In genomic region chr13:109163052-109163413, GRCh38 we compare ENCODE assay signal across 16 cellular contexts.
DNase-seq lines count a peak whose midpoint lies in the region; ATAC-seq, FAIRE-seq and TF ChIP-seq lines count a peak whose summit lies in the region.
"Had no signal": no experiment of that assay in that cellular context is flagged by ENCODE, and none has a peak within 500 bp of the region (broad histone marks: within the 10 kb centered on the region; RNA-seq: fewer than 3 reads in every experiment).

No MANE protein-coding gene starts in this region.

- CTCF ChIA-PET in GM12878 (lab: Yijun Ruan, JAX), result interaction anchor here (0.7 to 2.9 kb wide), 2 partner anchors 17 to 32 kb away, joined by 3 to 17 read pairs; no protein-coding TSS in a partner anchor
- CTCF ChIA-PET in activated CD4-positive, alpha-beta memory T cell treated with anti-CD3 and anti-CD28 coated beads, Interleukin-2, amount 10 ng/mL, durations not matched to agents 7 days and 5 days (lab: Charles Lee), result no interaction called here

- peaks cover 29% of the 10 kb centered on the region for H3K4me1 ChIP-seq in GM12878 (ENCODE audit: control insufficient read depth, insufficient read depth, low read length)
- H3K4me1 ChIP-seq: BE2C, SJCRH30 had no signal

- no TSS peak for BruUV-seq in GM12878 (replicated peaks; lab: Mats Ljungman, UMichigan)

- TF ChIP-seq POLR2A in GM12878 (IDR thresholded peaks at IDR 0.05; ENCODE audit: low read depth, low read length), result no peak

- in situ Hi-C loops in GM12878 (cut with MboI), result loop anchor here (5.0 to 25.0 kb wide), 3 partner anchors 964 to 1999 kb away; no protein-coding TSS in a partner anchor

- DNase-seq in GM12865 (ENCODE audit: low read depth), result no peak
- DNase-seq in GM12878 (ENCODE audit: low read depth, low spot score), result no peak
- no peak for DNase-seq in activated CD4-positive, alpha-beta memory T cell treated with anti-CD3 and anti-CD28 coated beads, Interleukin-2, amount 10 ng/mL, durations not matched to agents 7 days and 5 days
- DNase-seq in posterior cingulate gyrus, result no peak
- DNase-seq in COR-L47 (lab: John Stamatoyannopoulos, UW), result no peak
- no peak for DNase-seq in activated T-cell treated with anti-CD3 and anti-CD28 coated beads, Interleukin-2, amount 50 U/mL, for 1 hour
- DNase-seq: BE2C, gastrocnemius medialis, mucosa of descending colon, NCI-H1436 treated with DMSO at 0.1 percent for 48 hours, NCI-H526, SJCRH30 had no signal

- H3K4me2 ChIP-seq in GM12878 (ENCODE audit: control insufficient read depth, insufficient read depth), result peak overlapping the region; percentile 82

- SMC1A ChIA-PET in GM12878 (lab: Charles Lee; ENCODE audit: uncharacterized antibody, unreplicated experiment), result interaction anchor here (0.5 to 6.7 kb wide), 14 partner anchors 11 to 157 kb away, joined by 3 to 55 read pairs (median 4); no protein-coding TSS in a partner anchor

- H3K27me3 Mint-ChIP-seq in activated CD4-positive, alpha-beta memory T cell treated with anti-CD3 and anti-CD28 coated beads, Interleukin-2, amount 10 ng/mL, durations not matched to agents 7 days and 5 days, result peaks cover 2% of the 10 kb centered on the region

- H3K36me3 Mint-ChIP-seq in activated CD4-positive, alpha-beta memory T cell treated with anti-CD3 and anti-CD28 coated beads, Interleukin-2, amount 10 ng/mL, durations not matched to agents 7 days and 5 days (ENCODE audit: low read depth), result no peaks in the 10 kb centered on the region

- H3K27ac ChIP-seq in GM12878 (ENCODE audit: control insufficient read depth, insufficient read depth), result peak overlapping the region; percentile 86; the same call in 1 of the 2 replicates
- H3K27ac ChIP-seq: gastrocnemius medialis, SJCRH30 had no signal

- POLR2A ChIA-PET in GM12878 (lab: Charles Lee), result interaction anchor here (0.8 to 1.5 kb wide), 2 partner anchors 9 to 31 kb away, joined by 4 read pairs; no protein-coding TSS in a partner anchor
- POLR2A ChIA-PET in activated CD4-positive, alpha-beta memory T cell treated with anti-CD3 and anti-CD28 coated beads, Interleukin-2, amount 10 ng/mL, durations not matched to agents 7 days and 5 days (lab: Charles Lee), result no interaction called here

- no peak for TF ChIP-seq EP300 in GM12878 (IDR thresholded peaks at IDR 0.05; ENCODE audit: borderline replicate concordance in 1 of 2, control insufficient read depth in 1 of 2, low read depth in 2 of 2, low read length in 2 of 2)

- no peak overlapping the region for H3K4me3 Mint-ChIP-seq in activated CD4-positive, alpha-beta memory T cell treated with anti-CD3 and anti-CD28 coated beads, Interleukin-2, amount 10 ng/mL, durations not matched to agents 7 days and 5 days

- H3K4me3 ChIP-seq in GM12865 (ENCODE audit: low read depth, low read length) (peak overlapping the region; percentile 1), GM12878 (peak overlapping the region; percentile 58)
- H3K4me3 ChIP-seq: gastrocnemius medialis, mucosa of descending colon, SJCRH30 had no signal

- H3K9ac ChIP-seq in GM12878 (ENCODE audit: control insufficient read depth, insufficient read depth, low read length), result no peak overlapping the region

- peak; percentile 0 for ATAC-seq in GM21576 (IDR thresholded peaks at IDR 0.05; ENCODE audit: unreplicated experiment)
- ATAC-seq in HG03280 (IDR thresholded peaks at IDR 0.05; ENCODE audit: unreplicated experiment), result peak; percentile 5
- ATAC-seq in GM12878, result peak; percentile 36
- ATAC-seq: gastrocnemius medialis, mucosa of descending colon had no signal

- no peaks in the 10 kb centered on the region for H3K79me2 ChIP-seq in GM12878 (ENCODE audit: control insufficient read depth, insufficient read depth, low read length)

- H3K9me3 ChIP-seq in GM12878 (replicated peaks; ENCODE audit: control insufficient read depth, insufficient read depth, low read length), result no peaks in the 10 kb centered on the region
- H3K9me3 ChIP-seq: BE2C, gastrocnemius medialis, mucosa of descending colon, SJCRH30 had no signal

- RAD21 ChIA-PET in GM12878 (lab: Charles Lee; ENCODE audit: unreplicated experiment), result interaction anchor here (0.6 to 3.0 kb wide), 16 partner anchors 9 to 1210 kb away, joined by 3 to 35 read pairs (median 4); no protein-coding TSS in a partner anchor

- no peak for TF ChIP-seq CTCF in GM12865 (IDR thresholded peaks at IDR 0.05; ENCODE audit: insufficient read depth, low read depth, low read length, missing control alignments)
- TF ChIP-seq CTCF in GM12878 (IDR thresholded peaks at IDR 0.05 in 2 of 3, conservative IDR thresholded peaks at IDR 0.05 in 1 of 3; ENCODE audit: control insufficient read depth in 2 of 3, extremely low read depth in 1 of 3, insufficient read depth in 1 of 3, low read depth in 3 of 3, low read length in 3 of 3), result no peak

- TF ChIP-seq RAD21 in GM12878 (IDR thresholded peaks at IDR 0.05; ENCODE audit: insufficient read depth, low read depth, low read length), result no peak

- no peaks in the 10 kb centered on the region for H3K27me3 ChIP-seq in GM12878 (replicated peaks in 1 of 2; ENCODE audit: control insufficient read depth in 2 of 2, insufficient read depth in 2 of 2, low read length in 1 of 2)
- H3K27me3 ChIP-seq: BE2C, gastrocnemius medialis, SJCRH30 had no signal

- intact Hi-C loops in GM12878 (cut with micrococcal nuclease; ENCODE audit: unreplicated experiment), result loop anchor here (2.0 to 10.0 kb wide), 6 partner anchors 70 to 1392 kb away; partner anchors contain the start of genes ABHD13, IRS2 and LIG4
- intact Hi-C loops in posterior cingulate gyrus (cut with DNase I), result no loop called here

- peak overlapping the region; percentile 37; the same call in 1 of the 2 replicates for H2AFZ ChIP-seq in GM12878 (ENCODE audit: control insufficient read depth, low read depth, low read length)

- WGBS in GM12878 (ENCODE audit: insufficient coverage, insufficient replicate concordance, low lambda C conversion rate, missing lambda C conversion rate), result 23% methylated on average over 5 of the region's 5 CpGs

- no peaks in the 10 kb centered on the region for H3K36me3 ChIP-seq in GM12878 (ENCODE audit: control insufficient read depth in 2 of 2, insufficient read depth in 2 of 2, low read length in 1 of 2)
- H3K36me3 ChIP-seq: BE2C, gastrocnemius medialis, SJCRH30 had no signal

- H4K20me1 ChIP-seq in GM12878 (ENCODE audit: control insufficient read depth, insufficient read depth), result no peaks in the 10 kb centered on the region

- no peak overlapping the region for H3K27ac Mint-ChIP-seq in activated CD4-positive, alpha-beta memory T cell treated with anti-CD3 and anti-CD28 coated beads, Interleukin-2, amount 10 ng/mL, durations not matched to agents 7 days and 5 days

- FAIRE-seq in GM12878 (lab: Jason Lieb, UNC), result peak; percentile 7
- FAIRE-seq: astrocyte, G401.6 had no signal

- no peaks in the 10 kb centered on the region for H3K9me3 Mint-ChIP-seq in activated CD4-positive, alpha-beta memory T cell treated with anti-CD3 and anti-CD28 coated beads, Interleukin-2, amount 10 ng/mL, durations not matched to agents 7 days and 5 days

- H3K4me1 Mint-ChIP-seq in activated CD4-positive, alpha-beta memory T cell treated with anti-CD3 and anti-CD28 coated beads, Interleukin-2, amount 10 ng/mL, durations not matched to agents 7 days and 5 days, result peaks cover 27% of the 10 kb centered on the region

TF ChIP-seq in GM12878, 131 proteins besides CTCF, POLR2A, EP300 and RAD21 (continues in another document):
- TF ChIP-seq, protein P1, sequence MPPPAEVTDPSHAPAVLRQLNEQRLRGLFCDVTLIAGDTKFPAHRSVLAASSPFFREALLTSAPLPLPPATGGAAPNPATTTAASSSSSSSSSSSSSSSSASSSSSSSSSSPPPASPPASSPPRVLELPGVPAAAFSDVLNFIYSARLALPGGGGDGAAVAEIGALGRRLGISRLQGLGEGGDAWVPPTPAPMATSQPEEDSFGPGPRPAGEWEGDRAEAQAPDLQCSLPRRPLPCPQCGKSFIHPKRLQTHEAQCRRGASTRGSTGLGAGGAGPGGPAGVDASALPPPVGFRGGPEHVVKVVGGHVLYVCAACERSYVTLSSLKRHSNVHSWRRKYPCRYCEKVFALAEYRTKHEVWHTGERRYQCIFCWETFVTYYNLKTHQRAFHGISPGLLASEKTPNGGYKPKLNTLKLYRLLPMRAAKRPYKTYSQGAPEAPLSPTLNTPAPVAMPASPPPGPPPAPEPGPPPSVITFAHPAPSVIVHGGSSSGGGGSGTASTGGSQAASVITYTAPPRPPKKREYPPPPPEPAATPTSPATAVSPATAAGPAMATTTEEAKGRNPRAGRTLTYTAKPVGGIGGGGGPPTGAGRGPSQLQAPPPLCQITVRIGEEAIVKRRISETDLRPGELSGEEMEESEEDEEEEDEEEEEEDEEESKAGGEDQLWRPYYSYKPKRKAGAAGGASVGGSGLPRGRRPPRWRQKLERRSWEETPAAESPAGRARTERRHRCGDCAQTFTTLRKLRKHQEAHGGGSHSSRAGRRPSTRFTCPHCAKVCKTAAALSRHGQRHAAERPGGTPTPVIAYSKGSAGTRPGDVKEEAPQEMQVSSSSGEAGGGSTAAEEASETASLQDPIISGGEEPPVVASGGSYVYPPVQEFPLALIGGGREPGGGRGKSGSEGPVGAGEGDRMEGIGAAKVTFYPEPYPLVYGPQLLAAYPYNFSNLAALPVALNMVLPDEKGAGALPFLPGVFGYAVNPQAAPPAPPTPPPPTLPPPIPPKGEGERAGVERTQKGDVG (CRISPR knock-in tag; IDR thresholded peaks at IDR 0.05), result no peak
- TF ChIP-seq ZNF622 (IDR thresholded peaks at IDR 0.05) (no peak), REST (IDR thresholded peaks at IDR 0.05; ENCODE audit: low read depth, low read length) (peak; percentile 79)
